Comparison of ENCODE assay signal across 34 cellular contexts in the genomic region with DNA sequence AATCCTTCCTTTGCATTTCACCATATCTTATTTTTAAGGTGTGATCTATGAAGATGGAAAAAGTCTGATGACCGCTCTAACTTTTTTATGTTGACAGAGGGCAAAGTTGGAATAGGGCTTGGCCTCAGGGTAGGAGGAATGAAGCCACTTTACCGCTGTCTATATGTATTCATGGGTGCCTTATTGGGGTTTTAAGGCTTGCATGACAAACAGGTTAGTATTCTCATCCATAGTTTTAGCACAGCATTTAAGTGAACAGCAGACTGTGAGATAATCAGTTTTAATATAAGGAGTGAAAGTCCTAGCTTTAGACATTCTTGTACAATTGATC.
"Had no signal": no experiment of that assay in that cellular context is flagged by ENCODE, and none has a peak within 500 bp of the region (broad histone marks: within the 10 kb centered on the region; RNA-seq: fewer than 3 reads in every experiment).

No MANE protein-coding gene starts in this region.

- H3K27ac ChIP-seq: adrenal gland, body of pancreas, brain microvascular endothelial cell, breast epithelium, VCaP had no signal

- H3K36me3 ChIP-seq: adrenal gland, brain microvascular endothelial cell, breast epithelium had no signal

- H3K4me1 ChIP-seq: body of pancreas, breast epithelium had no signal

- H3K27me3 ChIP-seq: adrenal gland, body of pancreas, brain microvascular endothelial cell, breast epithelium had no signal

- DNase-seq: activated B cell treated with CpG ODN at 0.5 μM for 24 hours; activated CD4-positive, alpha-beta memory T cell treated with anti-CD3 and anti-CD28 coated beads for 36 hours; activated CD4-positive, alpha-beta T cell treated with anti-CD3 and anti-CD28 coated beads for 4 hours; activated CD4-positive, alpha-beta T cell treated with anti-CD3 and anti-CD28 coated beads, Interleukin-2, amount 10 ng/mL, durations not matched to agents 24 days and 14 days; activated CD4-positive, alpha-beta T cell treated with anti-CD3 and anti-CD28 coated beads, Interleukin-2, amount 50 U/mL, for 1 hour; activated CD4-positive, alpha-beta T cell treated with anti-CD3 and anti-CD28 coated beads, Interleukin-2, amount 50 U/mL, for 4 hours; activated CD4-positive, CD25-positive, alpha-beta regulatory T cell treated with anti-CD3 and anti-CD28 coated beads, Interleukin-2, amount 50 U/mL, for 72 hours; activated CD8-positive, alpha-beta memory T cell treated with anti-CD3 and anti-CD28 coated beads, Interleukin-2, amount 50 U/mL, for 4 hours; activated CD8-positive, alpha-beta T cell treated with anti-CD3 and anti-CD28 coated beads for 36 hours; activated effector memory CD4-positive, alpha-beta T cell treated with anti-CD3 and anti-CD28 coated beads, Interleukin-2, amount 50 U/mL, for 16 hours; activated gamma-delta T cell treated with Interleukin-2 at 50 U/mL for 16 hours; activated naive CD4-positive, alpha-beta T cell; activated naive CD4-positive, alpha-beta T cell treated with anti-CD3 and anti-CD28 coated beads for 36 hours; activated naive CD4-positive, alpha-beta T cell treated with anti-CD3 and anti-CD28 coated beads, Interleukin-2, amount 50 U/mL, for 16 hours; activated naive CD8-positive, alpha-beta T cell treated with anti-CD3 and anti-CD28 coated beads for 36 hours; activated T-cell treated with anti-CD3 and anti-CD28 coated beads for 4 hours; activated T-cell treated with anti-CD3 and anti-CD28 coated beads, Interleukin-2, amount 50 U/mL, for 1 hour; activated T-cell treated with anti-CD3 and anti-CD28 coated beads, Interleukin-2, amount 50 U/mL, for 4 hours; activated T-cell treated with anti-CD3 and anti-CD28 coated beads, Interleukin-2, amount 50 U/mL, for 72 hours; amniotic stem cell; aorta; brain microvascular endothelial cell; central memory CD4-positive, alpha-beta T cell; T-helper 1 cell; T-helper 2 cell; T-helper 9 cell had no signal

- H3K9me3 ChIP-seq: adrenal gland, body of pancreas, breast epithelium had no signal

- FAIRE-seq: astrocyte, TTC549 had no signal

- ATAC-seq: activated CD8-positive, alpha-beta T cell treated with anti-CD3 and anti-CD28 coated beads for 36 hours; activated naive CD4-positive, alpha-beta T cell treated with anti-CD3 and anti-CD28 coated beads, Interleukin-2, amount 50 U/mL, for 72 hours; activated T-cell treated with anti-CD3 and anti-CD28 coated beads, Interleukin-2, amount 50 U/mL, for 4 hours; activated T-cell treated with anti-CD3 and anti-CD28 coated beads, Interleukin-2, amount 50 U/mL, for 72 hours; activated T-helper 17 cell treated with anti-CD3 and anti-CD28 coated beads, Interleukin-2, amount 50 U/mL, for 72 hours; body of pancreas had no signal

- H3K4me3 ChIP-seq: adrenal gland, body of pancreas, breast epithelium had no signal
